Comparison of ENCODE assay signal across 25 cellular contexts in genomic region chr14:89486505-89486904, GRCh38.
DNase-seq lines count a peak whose midpoint lies in the region; ATAC-seq and TF ChIP-seq lines count a peak whose summit lies in the region.
"Had no signal": no experiment of that assay in that cellular context is flagged by ENCODE, and none has a peak within 500 bp of the region (broad histone marks: within the 10 kb centered on the region; RNA-seq: fewer than 3 reads in every experiment).

No MANE protein-coding gene starts in this region.

- no peaks in the 10 kb centered on the region for H3F3A ChIP-seq in smooth muscle cell (ENCODE audit: low read depth)

- no peak overlapping the region for H3K4me2 ChIP-seq in smooth muscle cell

- H3K4me1 ChIP-seq in heart right ventricle (peaks cover 0 to 38% (median 1%) of the 10 kb centered on the region in 9 donors), right cardiac atrium (ENCODE audit: control insufficient read depth, insufficient read depth, low read length) (no peaks in the 10 kb centered on the region), lower lobe of right lung (peaks cover 9% of the 10 kb centered on the region), upper lobe of right lung (no peaks in the 10 kb centered on the region), smooth muscle cell (ENCODE audit: low read depth) (no peaks in the 10 kb centered on the region)
- H3K4me1 ChIP-seq: foreskin keratinocyte had no signal

- H3K4me3 ChIP-seq in heart right ventricle, result peak overlapping the region in 1 of 10 donors; percentile 9
- no peak overlapping the region for H3K4me3 ChIP-seq in right cardiac atrium (ENCODE audit: low read length)
- no peak overlapping the region for H3K4me3 ChIP-seq in lower lobe of right lung
- H3K4me3 ChIP-seq in upper lobe of right lung, result no peak overlapping the region
- H3K4me3 ChIP-seq in smooth muscle cell, result no peak overlapping the region
- H3K4me3 ChIP-seq: ascending aorta, cardiac muscle cell, esophagus muscularis mucosa, upper lobe of left lung had no signal

- WGBS in heart right ventricle, 2 donors, result 83 to 87% methylated on average over 8 of the region's 8 CpGs
- 79% methylated on average over 8 of the region's 8 CpGs for WGBS in right cardiac atrium
- 96% methylated on average over 8 of the region's 8 CpGs for whole genome bisulfite sequencing in smooth muscle cell (ENCODE audit: low lambda C conversion rate)

- TF ChIP-seq CTCF in heart right ventricle (IDR thresholded peaks at IDR 0.05) (no peak), lower lobe of right lung (IDR thresholded peaks at IDR 0.05) (no peak), upper lobe of right lung (IDR thresholded peaks at IDR 0.05) (no peak), omental fat pad (IDR thresholded peaks at IDR 0.05) (no peak), smooth muscle cell (IDR thresholded peaks at IDR 0.05; ENCODE audit: borderline replicate concordance, insufficient read depth, poor library complexity, severe bottlenecking) (no peak)

- H3K9me3 ChIP-seq in heart right ventricle, result no peaks in the 10 kb centered on the region
- no peaks in the 10 kb centered on the region for H3K9me3 ChIP-seq in right cardiac atrium (ENCODE audit: control insufficient read depth, low read length)
- no peaks in the 10 kb centered on the region for H3K9me3 ChIP-seq in lower lobe of right lung
- no peaks in the 10 kb centered on the region for H3K9me3 ChIP-seq in upper lobe of right lung
- no peaks in the 10 kb centered on the region for H3K9me3 ChIP-seq in smooth muscle cell (replicated peaks; ENCODE audit: low read depth)
- H3K9me3 ChIP-seq: ascending aorta, esophagus muscularis mucosa, upper lobe of left lung had no signal

- ATAC-seq in heart right ventricle (peak in 5 of 8 donors; percentile 30 to 52 (median 40)), right cardiac atrium (no peak), lower lobe of right lung (peak; percentile 40 to 51), upper lobe of right lung (peak; percentile 51), omental fat pad (ENCODE audit: low FRiP score) (no peak)
- ATAC-seq: foreskin keratinocyte; stimulated activated effector memory CD8-positive, alpha-beta T cell treated with anti-CD3 and anti-CD28 coated beads, Interleukin-12 subunit alpha, Interleukin-12 subunit beta, amount 100 ng/mL, for 72 hours had no signal

- intact Hi-C loops in heart right ventricle (cut with DNase I) (no loop called here), right cardiac atrium (cut with DNase I) (no loop called here), lower lobe of right lung (cut with DNase I) (no loop called here), upper lobe of right lung (cut with DNase I) (no loop called here)

- no peak for DNase-seq in heart right ventricle
- DNase-seq in right cardiac atrium, result no peak
- DNase-seq in SIG-M5 treated with dmso at 0.1 percent for 504 hours (lab: John Stamatoyannopoulos, UW; ENCODE audit: unreplicated experiment), result peak; percentile 74
- DNase-seq in lower lobe of right lung, result no peak
- no peak for DNase-seq in upper lobe of right lung
- DNase-seq in omental fat pad (ENCODE audit: low spot score), result no peak
- no peak for DNase-seq in dedifferentiated amniotic fluid mesenchymal stem cell (ENCODE audit: extremely low spot score)
- DNase-seq in smooth muscle cell (lab: John Stamatoyannopoulos, UW; ENCODE audit: unreplicated experiment), result no peak
- DNase-seq: activated CD4-positive, alpha-beta memory T cell treated with anti-CD3 and anti-CD28 coated beads, Interleukin-2, amount 10 ng/mL, durations not matched to agents 7 days and 5 days; COR-L47; cortex of kidney; DMS79; foreskin keratinocyte; GDM1; mesenchymal stem cell; NCI-H1417; NCI-H748 treated with DMSO at 0.1 percent for 48 hours; occipital lobe; stimulated activated CD4-positive, alpha-beta T cell treated with anti-CD3 and anti-CD28 coated beads, Interleukin-4, amount 100 ng/mL, for 1 hour; SW 1271 had no signal

- H3K9ac ChIP-seq in smooth muscle cell (ENCODE audit: low read depth), result no peak overlapping the region

- peak overlapping the region in 3 of 10 donors; percentile 3 to 89 (median 18) for H3K27ac ChIP-seq in heart right ventricle
- no peak overlapping the region for H3K27ac ChIP-seq in right cardiac atrium (ENCODE audit: low read length)
- peak overlapping the region; percentile 53 for H3K27ac ChIP-seq in lower lobe of right lung
- no peak overlapping the region for H3K27ac ChIP-seq in upper lobe of right lung
- no peak overlapping the region for H3K27ac ChIP-seq in smooth muscle cell (ENCODE audit: low read depth)
- H3K27ac ChIP-seq: cardiac muscle cell, foreskin keratinocyte had no signal

- no peaks in the 10 kb centered on the region for H3K36me3 ChIP-seq in heart right ventricle
- H3K36me3 ChIP-seq in lower lobe of right lung, result no peaks in the 10 kb centered on the region
- H3K36me3 ChIP-seq in upper lobe of right lung, result no peaks in the 10 kb centered on the region
- no peaks in the 10 kb centered on the region for H3K36me3 ChIP-seq in smooth muscle cell (ENCODE audit: low read depth)
- H3K36me3 ChIP-seq: cardiac muscle cell, upper lobe of left lung had no signal

- H3K27me3 ChIP-seq in heart right ventricle, result no peaks in the 10 kb centered on the region
- no peaks in the 10 kb centered on the region for H3K27me3 ChIP-seq in right cardiac atrium (ENCODE audit: control insufficient read depth, insufficient read depth)
- no peaks in the 10 kb centered on the region for H3K27me3 ChIP-seq in lower lobe of right lung (ENCODE audit: low read depth)
- no peaks in the 10 kb centered on the region for H3K27me3 ChIP-seq in upper lobe of right lung
- no peaks in the 10 kb centered on the region for H3K27me3 ChIP-seq in smooth muscle cell (ENCODE audit: low read depth)
- H3K27me3 ChIP-seq: ascending aorta, cardiac muscle cell, esophagus muscularis mucosa, foreskin keratinocyte, upper lobe of left lung had no signal

- H3K79me2 ChIP-seq in smooth muscle cell (ENCODE audit: low read depth), result no peaks in the 10 kb centered on the region

- no peaks in the 10 kb centered on the region for H4K20me1 ChIP-seq in smooth muscle cell (ENCODE audit: low read depth)

- H2AFZ ChIP-seq in smooth muscle cell (ENCODE audit: low read depth), result no peak overlapping the region

Comparison
In these comparisons a context has a peak if more than half of its experiments do, and no peak if none do; other contexts are left out.
1. ATAC-seq: peak in heart right ventricle (5 of 8), lower lobe of right lung (2 of 2) and upper lobe of right lung (single experiment); none in right cardiac atrium (0 of 2) and omental fat pad (single experiment).